In genomic region chr6:159720708-159721107, GRCh38 we compare ENCODE assay signal across 8 cellular contexts. TPM values are rescaled to one million over a fixed set of nuclear protein-coding genes. Genes with fewer than 3 reads are reported as not detected.
A peak's percentile ranks its signal among the peaks of the same experiment; 100 is the strongest.
DNase-seq lines count a peak whose midpoint lies in the region; ATAC-seq and TF ChIP-seq lines count a peak whose summit lies in the region.

No MANE protein-coding gene starts in this region.

- H3K36me3 ChIP-seq in kidney epithelial cell (ENCODE audit: control insufficient read depth, insufficient read depth, low read length) = no peaks in the 10 kb centered on the region

- no peaks in the 10 kb centered on the region for H3K27me3 Mint-ChIP-seq in activated T-helper 17 cell treated with anti-CD3 and anti-CD28 coated beads, Interleukin-2, amount 50 U/mL, for 72 hours

- peak; percentile 36 for DNase-seq in stimulated activated CD4-positive, alpha-beta T cell treated with anti-CD3 and anti-CD28 coated beads, Interleukin-15, amount 100 ng/mL, for 24 hours
- no peak for DNase-seq in stimulated activated CD4-positive, alpha-beta T cell treated with anti-CD3 and anti-CD28 coated beads, Interleukin-1b, Interleukin-23, amount 100 ng/mL, for 48 hours
- DNase-seq in NB4 (ENCODE audit: low read depth) (peak; percentile 42), kidney epithelial cell (ENCODE audit: low read depth) (no peak), MV-4-11 (lab: John Stamatoyannopoulos, UW) (no peak)

- TF ChIP-seq CTCF in NB4 (IDR thresholded peaks at IDR 0.05; ENCODE audit: low read depth, low read length) (peak; percentile 37), kidney epithelial cell (IDR thresholded peaks at IDR 0.05; ENCODE audit: insufficient read depth, low read length, poor library complexity, severe bottlenecking) (peak; percentile 39)

- no peak overlapping the region for H3K27ac Mint-ChIP-seq in activated T-helper 17 cell treated with anti-CD3 and anti-CD28 coated beads, Interleukin-2, amount 50 U/mL, for 72 hours

- TF ChIP-seq POLR2A in NB4 (IDR thresholded peaks at IDR 0.05; ENCODE audit: extremely low read depth, insufficient read length) = no peak

- H3K4me1 Mint-ChIP-seq in activated T-helper 17 cell treated with anti-CD3 and anti-CD28 coated beads, Interleukin-2, amount 50 U/mL, for 72 hours = peaks cover 15% of the 10 kb centered on the region

- H3K36me3 Mint-ChIP-seq in activated T-helper 17 cell treated with anti-CD3 and anti-CD28 coated beads, Interleukin-2, amount 50 U/mL, for 72 hours (ENCODE audit: low read depth) = peaks cover 21% of the 10 kb centered on the region

- peak; percentile 52 for ATAC-seq in activated T-helper 17 cell treated with anti-CD3 and anti-CD28 coated beads, Interleukin-2, amount 50 U/mL, for 72 hours (replicated peaks)
- ATAC-seq in HG02840 (IDR thresholded peaks at IDR 0.05; ENCODE audit: low FRiP score, unreplicated experiment) (no peak), GM19452 (IDR thresholded peaks at IDR 0.05; ENCODE audit: unreplicated experiment) (no peak)

- H3K4me3 Mint-ChIP-seq in activated T-helper 17 cell treated with anti-CD3 and anti-CD28 coated beads, Interleukin-2, amount 50 U/mL, for 72 hours = no peak overlapping the region

- H3K9me3 Mint-ChIP-seq in activated T-helper 17 cell treated with anti-CD3 and anti-CD28 coated beads, Interleukin-2, amount 50 U/mL, for 72 hours = no peaks in the 10 kb centered on the region

- H3K4me3 ChIP-seq in NB4 (ENCODE audit: low read depth, low read length) (no peak overlapping the region), kidney epithelial cell (ENCODE audit: low read depth, low read length) (no peak overlapping the region)

- no peaks in the 10 kb centered on the region for H3K27me3 ChIP-seq in kidney epithelial cell (ENCODE audit: control insufficient read depth, insufficient read depth, low read length)

RNA-seq across cellular contexts. Expression of gene WTAP, which starts 6.6 kb away (rescaled TPM):
- 10 to 100 TPM; 79.8 to 88.5 TPM for total RNA-seq in activated T-helper 17 cell treated with anti-CD3 and anti-CD28 coated beads, Interleukin-2, amount 50 U/mL, for 72 hours
- 86.9 and 88.3 TPM in 2 replicates for total RNA-seq in kidney epithelial cell

RNA-seq across cellular contexts. Expression of gene SOD2, which starts 27.7 kb away (rescaled TPM):
- total RNA-seq in activated T-helper 17 cell treated with anti-CD3 and anti-CD28 coated beads, Interleukin-2, amount 50 U/mL, for 72 hours = 100 to 1,000 TPM; 110 to 112 TPM
- total RNA-seq in kidney epithelial cell = 482 and 495 TPM in 2 replicates

RNA-seq across cellular contexts. Expression of gene ACAT2, which starts 41.1 kb away (rescaled TPM):
- total RNA-seq in activated T-helper 17 cell treated with anti-CD3 and anti-CD28 coated beads, Interleukin-2, amount 50 U/mL, for 72 hours = 10 to 100 TPM; 66.2 to 90.3 TPM
- total RNA-seq in kidney epithelial cell = 26.6 and 34.1 TPM in 2 replicates

Comparison
In these comparisons a context has a peak if more than half of its experiments do, and no peak if none do; other contexts are left out.
1. DNase-seq: peak in stimulated activated CD4-positive, alpha-beta T cell treated with anti-CD3 and anti-CD28 coated beads, Interleukin-15, amount 100 ng/mL, for 24 hours (single experiment) and NB4 (single experiment); none in stimulated activated CD4-positive, alpha-beta T cell treated with anti-CD3 and anti-CD28 coated beads, Interleukin-1b, Interleukin-23, amount 100 ng/mL, for 48 hours (single experiment), kidney epithelial cell (single experiment) and MV-4-11 (single experiment).